In the genomic region with DNA sequence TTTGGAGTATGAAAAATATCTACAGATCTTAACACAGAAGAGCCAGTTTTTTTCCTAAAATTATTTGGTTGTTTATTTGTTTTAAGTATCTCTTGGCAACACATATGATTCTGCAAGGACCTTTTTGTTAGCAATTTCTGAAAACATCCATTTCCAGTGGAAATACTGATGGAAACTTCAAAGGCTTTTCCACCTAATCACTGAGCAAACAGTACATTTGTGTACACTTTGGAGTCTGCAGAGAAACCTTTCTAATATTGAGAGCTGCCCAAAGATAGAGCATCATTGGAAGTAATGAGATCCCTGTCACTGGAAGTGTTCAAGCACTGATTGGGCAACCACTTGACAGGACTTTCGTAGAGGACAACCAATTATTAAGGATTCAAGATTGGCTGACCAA, we compare ENCODE assay signal across 8 cellular contexts.
"Had no signal": no experiment of that assay in that cellular context is flagged by ENCODE, and none has a peak within 500 bp of the region (broad histone marks: within the 10 kb centered on the region; RNA-seq: fewer than 3 reads in every experiment).

No MANE protein-coding gene starts in this region.

- FAIRE-seq: G401.6, GM12878, GM12891, GM12892, GM18507, GM19239 had no signal

- DNase-seq: GDM1, GF-D8 had no signal

- ATAC-seq: GM12878 had no signal

- H3K4me3 ChIP-seq: GM12878 had no signal
